8 cellular contexts compared by ENCODE assay signal in the genomic region with DNA sequence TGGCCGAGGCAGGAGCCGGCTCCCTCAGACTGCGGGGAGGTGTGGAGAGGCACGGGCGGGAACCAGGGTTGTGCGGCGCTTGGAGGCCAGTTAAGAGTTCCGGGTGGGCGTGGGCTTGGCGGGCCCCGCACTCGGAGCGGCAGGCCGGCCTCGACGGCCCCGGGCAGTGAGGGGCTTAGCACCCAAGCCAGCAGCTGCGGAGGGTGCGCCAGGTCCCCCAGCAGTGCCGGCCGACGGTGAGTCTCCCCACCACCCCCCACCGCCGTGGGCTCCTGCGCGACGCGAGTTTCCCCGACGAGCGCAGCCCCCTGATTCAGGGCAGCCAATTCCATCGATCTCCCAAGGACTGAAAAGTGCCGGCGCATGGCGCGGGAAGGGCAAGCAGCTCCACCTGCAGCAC.
"Had no signal": no experiment of that assay in that cellular context is flagged by ENCODE, and none has a peak within 500 bp of the region (broad histone marks: within the 10 kb centered on the region; RNA-seq: fewer than 3 reads in every experiment).

No MANE protein-coding gene starts in this region.

- H3K4me3 ChIP-seq: GM12878 had no signal

- DNase-seq: GDM1, GF-D8 had no signal

- ATAC-seq: GM12878 had no signal

- FAIRE-seq: G401.6, GM12878, GM12891, GM12892, GM18507, GM19239 had no signal
